ENCODE assay signal across 10 cellular contexts in the genomic region with DNA sequence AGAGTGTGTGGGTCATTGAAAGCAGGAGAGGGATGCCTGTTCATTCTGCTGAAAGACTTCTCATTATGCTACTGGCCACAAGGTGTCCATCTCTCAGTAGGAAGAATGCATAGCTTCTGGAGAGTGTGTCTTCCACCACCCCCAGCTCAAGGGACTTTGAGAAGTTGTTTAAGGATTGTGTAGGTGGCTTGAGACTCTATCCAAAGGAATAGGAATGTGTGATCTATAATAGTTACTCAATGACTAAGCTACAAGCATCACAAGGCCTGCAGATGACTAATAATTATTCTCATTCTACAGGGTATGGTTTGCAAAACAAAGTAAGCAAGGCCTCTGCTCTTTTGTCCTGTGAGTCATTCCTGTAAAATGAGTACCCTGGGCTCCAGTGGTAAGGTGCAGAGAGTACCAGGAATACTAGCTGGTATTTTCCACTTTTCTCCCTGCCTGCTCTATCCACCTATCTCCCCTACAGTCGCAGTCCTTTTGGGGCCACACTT.
A peak's percentile ranks its signal among the peaks of the same experiment; 100 is the strongest.
DNase-seq lines count a peak whose midpoint lies in the region; ATAC-seq and TF ChIP-seq lines count a peak whose summit lies in the region.
"Had no signal": no experiment of that assay in that cellular context is flagged by ENCODE, and none has a peak within 500 bp of the region (broad histone marks: within the 10 kb centered on the region; RNA-seq: fewer than 3 reads in every experiment).

No MANE protein-coding gene starts in this region.

- H2AFZ ChIP-seq in OCI-LY3 (ENCODE audit: low read depth, low read length): peak overlapping the region; percentile 8; the same call in 1 of the 2 replicates
- H2AFZ ChIP-seq in osteoblast (ENCODE audit: low read length): no peak overlapping the region

- H3K27ac ChIP-seq in OCI-LY3 (ENCODE audit: low read length): no peak overlapping the region
- peak overlapping the region; percentile 93 for H3K27ac ChIP-seq in osteoblast (ENCODE audit: low read depth, low read length)

- DNase-seq in EL (peak; percentile 97), epidermal melanocyte (ENCODE audit: insufficient read length, low spot score) (peak; percentile 42), osteoblast (ENCODE audit: insufficient read length, low spot score, missing footprints) (peak; percentile 54), NAMALWA (ENCODE audit: low spot score) (no peak), KG1 (lab: John Stamatoyannopoulos, UW) (no peak), NCI-H146 (lab: John Stamatoyannopoulos, UW) (no peak)
- DNase-seq: stimulated activated naive CD4-positive, alpha-beta T cell had no signal

- TF ChIP-seq CTCF in OCI-LY3 (IDR thresholded peaks at IDR 0.05; ENCODE audit: low read depth, low read length) (peak; percentile 34), osteoblast (IDR thresholded peaks at IDR 0.05; ENCODE audit: extremely low read depth, low read depth, low read length) (peak; percentile 59)

- no peak for ATAC-seq in GM19023 (IDR thresholded peaks at IDR 0.05; ENCODE audit: unreplicated experiment)

- H3K4me2 ChIP-seq in OCI-LY3 (ENCODE audit: low read length) (no peak overlapping the region), osteoblast (ENCODE audit: insufficient read depth, low read length) (peak overlapping the region; percentile 38)

- H3K4me3 ChIP-seq in OCI-LY3 (ENCODE audit: low read length) (no peak overlapping the region), osteoblast (ENCODE audit: insufficient read depth, low read length) (no peak overlapping the region)
- H3K4me3 ChIP-seq: Peyer's patch had no signal

- no peaks in the 10 kb centered on the region for H3K36me3 ChIP-seq in OCI-LY3 (replicated peaks; ENCODE audit: low read depth, low read length)
- no peaks in the 10 kb centered on the region for H3K36me3 ChIP-seq in osteoblast (ENCODE audit: insufficient read depth, low read length)
- H3K36me3 ChIP-seq: Peyer's patch had no signal

- H3K79me2 ChIP-seq in OCI-LY3 (ENCODE audit: low read length): no peaks in the 10 kb centered on the region
- no peaks in the 10 kb centered on the region for H3K79me2 ChIP-seq in osteoblast (ENCODE audit: insufficient read depth, low read length)

- H3K9me3 ChIP-seq in OCI-LY3 (ENCODE audit: insufficient read depth, low read length) (no peaks in the 10 kb centered on the region), osteoblast (ENCODE audit: low read depth, low read length) (no peaks in the 10 kb centered on the region)
- H3K9me3 ChIP-seq: Peyer's patch had no signal

- no peak overlapping the region for H3K9ac ChIP-seq in OCI-LY3 (ENCODE audit: low read length)

- no peaks in the 10 kb centered on the region for H4K20me1 ChIP-seq in OCI-LY3 (ENCODE audit: insufficient read depth, low read length)
- no peaks in the 10 kb centered on the region for H4K20me1 ChIP-seq in osteoblast (ENCODE audit: insufficient read depth, low read length)

- peaks cover 12% of the 10 kb centered on the region for H3K4me1 ChIP-seq in OCI-LY3 (ENCODE audit: low read length)
- H3K4me1 ChIP-seq in osteoblast (ENCODE audit: insufficient read depth, low read length): peaks cover 35% of the 10 kb centered on the region
- H3K4me1 ChIP-seq: Peyer's patch had no signal

- H3K27me3 ChIP-seq in OCI-LY3 (ENCODE audit: low read depth, low read length) (no peaks in the 10 kb centered on the region), osteoblast (ENCODE audit: insufficient read depth, low read length) (no peaks in the 10 kb centered on the region)
- H3K27me3 ChIP-seq: Peyer's patch had no signal

Comparison
In these comparisons a context has a peak if more than half of its experiments do, and no peak if none do; other contexts are left out.
1. DNase-seq: peak in EL (single experiment), epidermal melanocyte (single experiment) and osteoblast (single experiment); none in NAMALWA (single experiment), KG1 (single experiment) and NCI-H146 (single experiment).